ENCODE assay signal across 8 cellular contexts in the genomic region with DNA sequence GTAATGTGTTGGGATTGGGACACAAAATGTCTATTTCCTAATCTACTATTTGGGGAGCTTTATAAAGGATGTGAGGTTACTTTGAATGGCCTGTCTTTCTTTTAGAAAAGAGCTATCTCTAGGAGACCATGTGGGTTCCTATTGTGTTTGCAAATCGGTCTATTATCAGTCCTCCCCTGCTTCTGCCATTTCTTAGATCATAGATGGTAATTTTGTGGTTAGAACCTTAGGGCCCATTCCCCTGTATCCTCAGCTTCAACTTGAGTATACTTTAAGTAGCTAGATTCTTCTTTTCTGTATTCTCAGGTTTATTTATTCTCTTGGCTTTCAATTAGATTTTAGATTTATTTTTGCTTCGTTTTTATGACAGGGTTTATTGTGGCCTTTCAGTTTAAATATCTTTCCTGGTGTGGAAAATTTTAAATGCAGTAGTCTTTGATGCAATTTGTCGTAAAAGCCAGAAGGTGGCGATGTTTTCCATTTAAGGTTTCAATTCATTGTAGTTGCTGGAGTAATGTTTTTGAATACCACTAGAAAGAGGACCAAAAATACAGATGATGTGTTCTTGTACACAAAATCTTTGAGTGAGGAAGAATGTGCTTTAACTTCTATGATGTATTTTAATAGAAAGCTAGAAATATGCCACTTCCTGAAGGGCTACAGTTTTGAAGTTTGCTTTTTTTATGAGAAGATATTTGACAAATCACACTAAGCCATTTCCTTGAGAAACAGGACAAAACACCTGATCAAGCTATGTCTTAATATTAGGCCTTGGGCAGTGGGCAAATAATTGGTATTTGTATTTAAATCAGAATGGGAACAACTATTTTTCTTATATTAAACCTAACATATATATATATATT. TPM values are rescaled to one million over a fixed set of nuclear protein-coding genes. Genes with fewer than 3 reads are reported as not detected.
A peak's percentile ranks its signal among the peaks of the same experiment; 100 is the strongest.
DNase-seq lines count a peak whose midpoint lies in the region; ATAC-seq and TF ChIP-seq lines count a peak whose summit lies in the region.

No MANE protein-coding gene starts in this region.

- no peak for TF ChIP-seq POLR2A in prostate gland (IDR thresholded peaks at IDR 0.05)

- CTCF ChIA-PET in activated CD4-positive, alpha-beta T cell treated with anti-CD3 and anti-CD28 coated beads, Interleukin-2, amount 10 ng/mL, durations not matched to agents 7 days and 5 days (lab: Charles Lee): interaction anchor here (1.0 to 1.8 kb wide), 6 partner anchors 11 to 123 kb away, joined by 3 to 11 read pairs (median 4); no protein-coding TSS in a partner anchor
- CTCF ChIA-PET in HEK293T (lab: Yijun Ruan, JAX): interaction anchor here (0.6 to 2.5 kb wide), 15 partner anchors 7 to 124 kb away, joined by 3 to 31 read pairs (median 4); a partner anchor contains a TSS

- H3K9me3 Mint-ChIP-seq in activated CD4-positive, alpha-beta T cell treated with anti-CD3 and anti-CD28 coated beads, Interleukin-2, amount 10 ng/mL, durations not matched to agents 7 days and 5 days: no peaks in the 10 kb centered on the region

- peaks cover 2% of the 10 kb centered on the region for H3K36me3 Mint-ChIP-seq in activated CD4-positive, alpha-beta T cell treated with anti-CD3 and anti-CD28 coated beads, Interleukin-2, amount 10 ng/mL, durations not matched to agents 7 days and 5 days (ENCODE audit: low read depth)
- H3K36me3 Mint-ChIP-seq in T-helper 17 cell (ENCODE audit: low read depth): no peaks in the 10 kb centered on the region

- peaks cover 4% of the 10 kb centered on the region for H3K4me1 ChIP-seq in prostate gland (replicated peaks)

- H3K4me3 ChIP-seq in fibroblast of pulmonary artery (replicated peaks; ENCODE audit: low read depth, low read length) (no peak overlapping the region), prostate gland (no peak overlapping the region)

- H3K27me3 Mint-ChIP-seq in activated CD4-positive, alpha-beta T cell treated with anti-CD3 and anti-CD28 coated beads, Interleukin-2, amount 10 ng/mL, durations not matched to agents 7 days and 5 days: no peaks in the 10 kb centered on the region
- no peaks in the 10 kb centered on the region for H3K27me3 Mint-ChIP-seq in T-helper 17 cell

- peak; percentile 64 for TF ChIP-seq CTCF in fibroblast of pulmonary artery (IDR thresholded peaks at IDR 0.05; ENCODE audit: low read length, missing control alignments)
- TF ChIP-seq CTCF in prostate gland (IDR thresholded peaks at IDR 0.05): peak; percentile 58 to 94 (median 90)

- H3K4me3 Mint-ChIP-seq in activated CD4-positive, alpha-beta T cell treated with anti-CD3 and anti-CD28 coated beads, Interleukin-2, amount 10 ng/mL, durations not matched to agents 7 days and 5 days: no peak overlapping the region
- H3K4me3 Mint-ChIP-seq in T-helper 17 cell: no peak overlapping the region

- no peaks in the 10 kb centered on the region for H3K27me3 ChIP-seq in prostate gland (replicated peaks; ENCODE audit: insufficient read depth)

- POLR2A ChIA-PET in activated CD4-positive, alpha-beta T cell treated with anti-CD3 and anti-CD28 coated beads, Interleukin-2, amount 10 ng/mL, durations not matched to agents 7 days and 5 days (lab: Charles Lee): no interaction called here
- POLR2A ChIA-PET in HEK293T (lab: Yijun Ruan, JAX): no interaction called here

- ATAC-seq in T-helper 17 cell: peak; percentile 73

- intact Hi-C loops in prostate gland (cut with DNase I): loop anchor here (1.0 to 5.0 kb wide), 3 partner anchors 21 to 90 kb away; no protein-coding TSS in a partner anchor

- H3K4me1 Mint-ChIP-seq in activated CD4-positive, alpha-beta T cell treated with anti-CD3 and anti-CD28 coated beads, Interleukin-2, amount 10 ng/mL, durations not matched to agents 7 days and 5 days: peaks cover 19% of the 10 kb centered on the region
- peaks cover 30% of the 10 kb centered on the region for H3K4me1 Mint-ChIP-seq in T-helper 17 cell

- H3K27ac Mint-ChIP-seq in activated CD4-positive, alpha-beta T cell treated with anti-CD3 and anti-CD28 coated beads, Interleukin-2, amount 10 ng/mL, durations not matched to agents 7 days and 5 days: no peak overlapping the region
- peak overlapping the region; percentile 47 for H3K27ac Mint-ChIP-seq in T-helper 17 cell

- 0% methylated on average over 4 of the region's 4 CpGs for WGBS in prostate gland

- no peaks in the 10 kb centered on the region for H3K9me3 ChIP-seq in T-helper 17 cell (ENCODE audit: control insufficient read depth, low read length, poor library complexity, severe bottlenecking)
- H3K9me3 ChIP-seq in prostate gland: no peaks in the 10 kb centered on the region

- DNase-seq in activated CD4-positive, alpha-beta T cell treated with anti-CD3 and anti-CD28 coated beads, Interleukin-2, amount 10 ng/mL, durations not matched to agents 7 days and 5 days: peak; percentile 25
- DNase-seq in activated CD4-positive, alpha-beta T cell treated with anti-CD3 and anti-CD28 coated beads, Interleukin-2, amount 50 U/mL, for 48 hours: no peak
- peak; percentile 42 for DNase-seq in HEK293T (ENCODE audit: extremely low spot score)
- peak; percentile 39 for DNase-seq in NCI-H1417 treated with DMSO at 0.1 percent for 48 hours (lab: John Stamatoyannopoulos, UW)
- DNase-seq in T-helper 17 cell: no peak
- DNase-seq in fibroblast of pulmonary artery (ENCODE audit: low read depth): peak; percentile 78
- DNase-seq in prostate gland (ENCODE audit: low spot score): no peak
- no peak for DNase-seq in NK-92 treated with Interleukin-12 subunit alpha and Interleukin-12 subunit beta, amount 100 ng/mL, for 24 hours (lab: John Stamatoyannopoulos, UW)

- H3K36me3 ChIP-seq in prostate gland: no peaks in the 10 kb centered on the region

- H3K27ac ChIP-seq in prostate gland: peak overlapping the region; percentile 54 to 55

TF ChIP-seq in HEK293T, 16 proteins besides CTCF, POLR2A, EP300 and RAD21:
- no peak for TF ChIP-seq FOXM1 (IDR thresholded peaks at IDR 0.05; ENCODE audit: borderline replicate concordance)
- no peak for TF ChIP-seq ARNT (IDR thresholded peaks at IDR 0.05)
- no peak for TF ChIP-seq L3MBTL2 (conservative IDR thresholded peaks at IDR 0.05)
- no peak for TF ChIP-seq ELF4 (IDR thresholded peaks at IDR 0.05)
- no peak for TF ChIP-seq ZNF384 (IDR thresholded peaks at IDR 0.05)
- TF ChIP-seq CTBP1 (IDR thresholded peaks at IDR 0.05; ENCODE audit: borderline replicate concordance): no peak
- no peak for TF ChIP-seq SP1 (IDR thresholded peaks at IDR 0.05)
- no peak for TF ChIP-seq LEF1 (IDR thresholded peaks at IDR 0.05; ENCODE audit: borderline replicate concordance)

RNA-seq across cellular contexts. Expression of a gene that starts 20.3 kb away (rescaled TPM):
- 10 to 100 TPM; 26.0 to 34.9 TPM for total RNA-seq in activated CD4-positive, alpha-beta T cell treated with anti-CD3 and anti-CD28 coated beads, Interleukin-2, amount 10 ng/mL, durations not matched to agents 7 days and 5 days
- total RNA-seq in T-helper 17 cell: 10 to 100 TPM; 23.9 to 33.7 TPM
- 10 to 100 TPM; 27.7 to 30.8 TPM for total RNA-seq in prostate gland

Comparison
In these comparisons a context has a peak if more than half of its experiments do, and no peak if none do; other contexts are left out.
1. DNase-seq: peak in activated CD4-positive, alpha-beta T cell treated with anti-CD3 and anti-CD28 coated beads, Interleukin-2, amount 10 ng/mL, durations not matched to agents 7 days and 5 days (single experiment), HEK293T (single experiment), NCI-H1417 treated with DMSO at 0.1 percent for 48 hours (single experiment) and fibroblast of pulmonary artery (single experiment); none in activated CD4-positive, alpha-beta T cell treated with anti-CD3 and anti-CD28 coated beads, Interleukin-2, amount 50 U/mL, for 48 hours (0 of 2), T-helper 17 cell (0 of 3), prostate gland (single experiment) and NK-92 treated with Interleukin-12 subunit alpha and Interleukin-12 subunit beta, amount 100 ng/mL, for 24 hours (single experiment).